Comparison of ENCODE assay signal across 8 cellular contexts in genomic region chr20:32595143-32595542, GRCh38.
"Had no signal": no experiment of that assay in that cellular context is flagged by ENCODE, and none has a peak within 500 bp of the region (broad histone marks: within the 10 kb centered on the region; RNA-seq: fewer than 3 reads in every experiment).

No MANE protein-coding gene starts in this region.

- ATAC-seq: GM12878 had no signal

- H3K4me3 ChIP-seq: GM12878 had no signal

- DNase-seq: GDM1, GF-D8 had no signal

- FAIRE-seq: G401.6, GM12878, GM12891, GM12892, GM18507, GM19239 had no signal
